In genomic region chr4:73765296-73765695, GRCh38 we compare ENCODE assay signal across 9 cellular contexts. TPM values are rescaled to one million over a fixed set of nuclear protein-coding genes. Genes with fewer than 3 reads are reported as not detected.
"Had no signal": no experiment of that assay in that cellular context is flagged by ENCODE, and none has a peak within 500 bp of the region (broad histone marks: within the 10 kb centered on the region; RNA-seq: fewer than 3 reads in every experiment).

No MANE protein-coding gene starts in this region.

- H3K27ac ChIP-seq: GM23248, HL-60 had no signal

- ATAC-seq: HCT116, HepG2 had no signal

- H3K4me3 ChIP-seq: GM23248, HAP-1 had no signal

- DNase-seq: GM23248, GOT3, H7, HFFc6 had no signal

- H3K4me3 Mint-ChIP-seq: HFFc6, IgD-negative memory B cell had no signal

- H3K27ac Mint-ChIP-seq: HFFc6, IgD-negative memory B cell had no signal

- H3K9me3 ChIP-seq: HAP-1 had no signal

- H3K36me3 Mint-ChIP-seq: IgD-negative memory B cell had no signal

- H3K9ac ChIP-seq: GM23248 had no signal

- H2AFZ ChIP-seq: GM23248 had no signal

- H3K36me3 ChIP-seq: HAP-1 had no signal

- H3K4me1 ChIP-seq: HAP-1 had no signal

- H3K9me3 Mint-ChIP-seq: HFFc6 had no signal

RNA-seq across cellular contexts. Expression of gene CXCL8, which starts 24.9 kb away (rescaled TPM):
- total RNA-seq: H7 had no signal
